Comparison of ENCODE assay signal across 9 cellular contexts in the genomic region with DNA sequence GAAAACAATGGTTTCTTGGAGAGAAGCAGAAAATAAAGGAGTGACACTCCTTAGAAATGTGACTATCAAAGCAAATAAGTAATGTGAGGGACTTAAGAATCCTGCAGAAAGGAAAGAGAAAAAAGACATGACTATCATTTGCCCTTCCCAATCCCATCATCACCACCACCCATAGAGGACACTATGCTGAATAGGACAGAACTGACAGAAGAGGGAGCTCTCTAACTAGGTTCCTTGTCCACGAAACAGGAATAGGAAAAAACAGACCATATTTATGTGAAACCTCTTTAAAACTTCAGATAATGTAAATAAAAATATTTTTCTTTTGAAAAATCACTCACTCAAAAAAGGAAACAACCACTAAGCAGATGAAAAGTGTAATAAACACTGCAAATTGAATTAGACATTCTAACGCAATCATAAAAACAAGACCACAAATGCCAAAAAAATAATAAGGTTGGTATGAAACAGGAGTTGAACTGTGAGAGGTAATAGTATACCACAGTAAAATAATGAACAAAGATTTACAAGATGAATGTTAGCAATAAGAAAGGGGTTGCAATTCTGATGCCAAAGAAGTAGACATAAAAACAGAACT. TPM values are rescaled to one million over a fixed set of nuclear protein-coding genes. Genes with fewer than 3 reads are reported as not detected.
DNase-seq lines count a peak whose midpoint lies in the region; ATAC-seq, FAIRE-seq and TF ChIP-seq lines count a peak whose summit lies in the region.
"Had no signal": no experiment of that assay in that cellular context is flagged by ENCODE, and none has a peak within 500 bp of the region (broad histone marks: within the 10 kb centered on the region; RNA-seq: fewer than 3 reads in every experiment).

No MANE protein-coding gene starts in this region.

- no peak overlapping the region for H3K27ac ChIP-seq in foreskin keratinocyte
- H3K27ac ChIP-seq: BLaER1 treated with 17β-estradiol and CSF1 and Interleukin-3, amounts not matched to agents 10 nM and 100 nM had no signal

- ATAC-seq in foreskin keratinocyte: peak; percentile 81
- no peak for ATAC-seq in GM18858 (IDR thresholded peaks at IDR 0.05; ENCODE audit: unreplicated experiment)

- FAIRE-seq in TTC549 (lab: Jason Lieb, UNC): peak; percentile 74

- no peaks in the 10 kb centered on the region for H3K4me1 ChIP-seq in foreskin keratinocyte
- H3K4me1 ChIP-seq: BLaER1 treated with 17β-estradiol and CSF1 and Interleukin-3, amounts not matched to agents 10 nM and 100 nM had no signal

- TF ChIP-seq CTCF in foreskin keratinocyte (conservative IDR thresholded peaks at IDR 0.05): peak; percentile 91

- DNase-seq in DMS79 treated with DMSO at 0.1 percent for 48 hours (lab: John Stamatoyannopoulos, UW) (peak; percentile 45), DMS79 (lab: John Stamatoyannopoulos, UW) (no peak), NCI-H1048 (lab: John Stamatoyannopoulos, UW) (peak; percentile 17), foreskin keratinocyte (peak in 1 of 2 donors; percentile 48), pons (ENCODE audit: low spot score) (peak; percentile 87)
- DNase-seq in activated effector memory CD4-positive, alpha-beta T cell treated with Interleukin-2 at 50 U/mL for 16 hours: no peak

- H3K27me3 ChIP-seq in foreskin keratinocyte: no peaks in the 10 kb centered on the region
- H3K27me3 ChIP-seq: BLaER1 treated with 17β-estradiol and CSF1 and Interleukin-3, amounts not matched to agents 10 nM and 100 nM had no signal

RNA-seq across cellular contexts. Expression of gene KLRD1, which starts 24.1 kb away (rescaled TPM):
- not detected in 2 replicates for total RNA-seq in foreskin keratinocyte
- not detected in 2 replicates for polyA plus RNA-seq in foreskin keratinocyte

RNA-seq across cellular contexts. Expression of gene KLRK1, which starts 58.1 kb away (rescaled TPM):
- total RNA-seq in foreskin keratinocyte: not detected in 2 replicates
- not detected in 2 replicates for polyA plus RNA-seq in foreskin keratinocyte

Comparison
In these comparisons a context has a peak if more than half of its experiments do, and no peak if none do; other contexts are left out.
1. DNase-seq: peak in DMS79 treated with DMSO at 0.1 percent for 48 hours (single experiment), NCI-H1048 (single experiment) and pons (single experiment); none in DMS79 (single experiment) and activated effector memory CD4-positive, alpha-beta T cell treated with Interleukin-2 at 50 U/mL for 16 hours (single experiment).